Comparison of ENCODE assay signal across 8 cellular contexts in the genomic region with DNA sequence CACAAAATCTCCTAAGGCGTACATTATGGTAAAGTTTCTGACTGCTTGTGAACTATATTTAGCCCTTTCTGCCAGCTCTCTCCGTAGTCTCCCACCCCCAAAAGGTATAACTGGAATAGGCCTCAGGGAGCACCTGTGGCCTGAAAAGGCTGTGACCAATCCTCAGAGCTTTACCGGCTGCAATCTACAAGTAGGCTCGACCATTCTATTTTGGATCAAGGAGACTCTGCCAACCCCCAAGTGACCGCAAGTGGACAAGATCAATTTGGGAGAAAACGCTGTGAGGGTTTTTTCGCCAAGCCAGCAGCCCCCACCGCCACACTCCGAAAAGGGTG. TPM values are rescaled to one million over a fixed set of nuclear protein-coding genes. Genes with fewer than 3 reads are reported as not detected.
DNase-seq lines count a peak whose midpoint lies in the region; ATAC-seq and TF ChIP-seq lines count a peak whose summit lies in the region.

No MANE protein-coding gene starts in this region.

- peaks cover 73% of the 10 kb centered on the region for H3K4me1 Mint-ChIP-seq in activated CD4-positive, alpha-beta T cell treated with anti-CD3 and anti-CD28 coated beads for 36 hours

- ATAC-seq in activated CD4-positive, alpha-beta T cell treated with anti-CD3 and anti-CD28 coated beads for 36 hours, result no peak
- ATAC-seq in activated naive CD4-positive, alpha-beta T cell treated with anti-CD3 and anti-CD28 coated beads, Interleukin-2, amount 50 U/mL, for 72 hours, result no peak
- ATAC-seq in omental fat pad (ENCODE audit: low FRiP score) (no peak), GM18861 (IDR thresholded peaks at IDR 0.05; ENCODE audit: unreplicated experiment) (no peak)

- peak overlapping the region; percentile 91 for H3K4me3 Mint-ChIP-seq in activated CD4-positive, alpha-beta T cell treated with anti-CD3 and anti-CD28 coated beads for 36 hours

- H3K27me3 Mint-ChIP-seq in activated CD4-positive, alpha-beta T cell treated with anti-CD3 and anti-CD28 coated beads for 36 hours, result no peaks in the 10 kb centered on the region

- peaks cover 31% of the 10 kb centered on the region for H3K36me3 Mint-ChIP-seq in activated CD4-positive, alpha-beta T cell treated with anti-CD3 and anti-CD28 coated beads for 36 hours (ENCODE audit: low read depth)
- H3K36me3 Mint-ChIP-seq in activated naive CD4-positive, alpha-beta T cell treated with anti-CD3 and anti-CD28 coated beads, Interleukin-2, amount 50 U/mL, for 72 hours, result peaks cover 21 to 24% of the 10 kb centered on the region in 2 donors

- H3K4me3 ChIP-seq in iPS-20b (ENCODE audit: low read length) (peak overlapping the region; percentile 94), subcutaneous abdominal adipose tissue (ENCODE audit: low read depth in 1 of 5, low read length in 5 of 5) (peak overlapping the region; percentile 82 to 98 (median 96))

- H3K9me3 ChIP-seq in iPS-20b (ENCODE audit: insufficient read depth, low read depth, low read length) (no peaks in the 10 kb centered on the region), subcutaneous abdominal adipose tissue (ENCODE audit: control insufficient read depth in 5 of 5, low read length in 5 of 5) (no peaks in the 10 kb centered on the region)

- no peaks in the 10 kb centered on the region for H3K9me3 Mint-ChIP-seq in activated CD4-positive, alpha-beta T cell treated with anti-CD3 and anti-CD28 coated beads for 36 hours (ENCODE audit: low read depth)
- no peaks in the 10 kb centered on the region for H3K9me3 Mint-ChIP-seq in activated naive CD4-positive, alpha-beta T cell treated with anti-CD3 and anti-CD28 coated beads, Interleukin-2, amount 50 U/mL, for 72 hours

- no peak for TF ChIP-seq CTCF in omental fat pad (IDR thresholded peaks at IDR 0.05)

- no peak overlapping the region for H3K27ac ChIP-seq in iPS-20b (ENCODE audit: low read length)
- H3K27ac ChIP-seq in subcutaneous abdominal adipose tissue (ENCODE audit: low read depth, low read length), result peak overlapping the region; percentile 98

- H3K4me1 ChIP-seq in iPS-20b (ENCODE audit: insufficient read depth, low read length), result 0 out of 2 replicates have a peak, but pooled peaks cover 6% of the 10 kb centered on the region
- peaks cover 0 to 69% (median 56%) of the 10 kb centered on the region in 5 donors for H3K4me1 ChIP-seq in subcutaneous abdominal adipose tissue (ENCODE audit: control insufficient read depth in 5 of 5, insufficient read depth in 5 of 5, low read length in 5 of 5)

- POLR2A ChIA-PET in activated CD4-positive, alpha-beta T cell treated with anti-CD3 and anti-CD28 coated beads for 36 hours (lab: Charles Lee), result interaction anchor here (0.7 kb wide), 1 partner anchor 32 kb away, joined by 9 read pairs; a partner anchor contains a TSS

- peak; percentile 20 for DNase-seq in activated CD4-positive, alpha-beta T cell treated with anti-CD3 and anti-CD28 coated beads for 36 hours
- DNase-seq in activated CD4-positive, alpha-beta T cell treated with anti-CD3 and anti-CD28 coated beads, Interleukin-2, amount 50 U/mL, for 4 hours, result no peak
- no peak for DNase-seq in activated naive CD4-positive, alpha-beta T cell treated with anti-CD3 and anti-CD28 coated beads, Interleukin-2, amount 50 U/mL, for 72 hours (ENCODE audit: low spot score in 2 of 2)
- DNase-seq in posterior vena cava (ENCODE audit: low spot score), result no peak
- no peak for DNase-seq in omental fat pad (ENCODE audit: low spot score)

- H3K27me3 ChIP-seq in iPS-20b (ENCODE audit: insufficient read depth, low read length) (no peaks in the 10 kb centered on the region; the same call in 1 of the 2 replicates), subcutaneous abdominal adipose tissue (ENCODE audit: control insufficient read depth in 5 of 5, insufficient read depth in 4 of 5, low read length in 5 of 5) (no peaks in the 10 kb centered on the region)

- intact Hi-C loops in activated CD4-positive, alpha-beta T cell treated with anti-CD3 and anti-CD28 coated beads for 36 hours (cut with DNase I, micrococcal nuclease), result loop anchor here in 1 of 2 experiments (2.0 to 5.0 kb wide), 3 partner anchors 161 to 825 kb away; a partner anchor contains a TSS
- intact Hi-C loops in posterior vena cava (cut with DNase I), result loop anchor here in 1 of 2 donors (5.0 kb wide), 1 partner anchor 35 kb away; no protein-coding TSS in a partner anchor

- peak overlapping the region; percentile 94 for H3K27ac Mint-ChIP-seq in activated CD4-positive, alpha-beta T cell treated with anti-CD3 and anti-CD28 coated beads for 36 hours
- peak overlapping the region; percentile 91 to 98 for H3K27ac Mint-ChIP-seq in activated naive CD4-positive, alpha-beta T cell treated with anti-CD3 and anti-CD28 coated beads, Interleukin-2, amount 50 U/mL, for 72 hours

- CTCF ChIA-PET in activated CD4-positive, alpha-beta T cell treated with anti-CD3 and anti-CD28 coated beads for 36 hours (lab: Charles Lee), result interaction anchor here (0.6 to 1.7 kb wide), 4 partner anchors 9 to 38 kb away, joined by 3 to 4 read pairs (median 4); no protein-coding TSS in a partner anchor

- H3K36me3 ChIP-seq in iPS-20b (ENCODE audit: insufficient read depth, low read depth, low read length), result no peaks in the 10 kb centered on the region
- H3K36me3 ChIP-seq in subcutaneous abdominal adipose tissue (ENCODE audit: control insufficient read depth in 5 of 5, insufficient read depth in 5 of 5, low read length in 5 of 5), result no peaks in the 10 kb centered on the region

- H3K9ac ChIP-seq in iPS-20b (ENCODE audit: low read depth, low read length), result peak overlapping the region; percentile 82; the same call in 1 of the 2 replicates
- peak overlapping the region; percentile 86 to 99 (median 92) for H3K9ac ChIP-seq in subcutaneous abdominal adipose tissue (ENCODE audit: low read length in 5 of 5)

RNA-seq across cellular contexts. Expression of a gene that starts 1.2 kb away (rescaled TPM):
- total RNA-seq in activated CD4-positive, alpha-beta T cell treated with anti-CD3 and anti-CD28 coated beads for 36 hours, result 10 to 100 TPM; 33.4 to 36.5 TPM
- total RNA-seq in activated naive CD4-positive, alpha-beta T cell treated with anti-CD3 and anti-CD28 coated beads, Interleukin-2, amount 50 U/mL, for 72 hours, result 10 to 100 TPM; 40.4 to 46.7 TPM
- total RNA-seq in posterior vena cava (10 to 100 TPM; 21.5 to 34.5 TPM), omental fat pad (10 to 100 TPM; 20.8 to 49.1 (median 23.4) TPM)

RNA-seq across cellular contexts. Expression of a gene that starts 32.0 kb away (rescaled TPM):
- total RNA-seq in activated CD4-positive, alpha-beta T cell treated with anti-CD3 and anti-CD28 coated beads for 36 hours, result 1 to 10 TPM; 7.2 to 7.3 TPM
- total RNA-seq in activated naive CD4-positive, alpha-beta T cell treated with anti-CD3 and anti-CD28 coated beads, Interleukin-2, amount 50 U/mL, for 72 hours, result 10 to 100 TPM in 1 of 2 donors, 1 to 10 TPM in 1; 3.3 to 10.4 TPM
- total RNA-seq in posterior vena cava (10 to 100 TPM; 24.0 to 35.8 TPM), omental fat pad (10 to 100 TPM; 22.7 to 30.4 (median 25.6) TPM)
